ENCODE assay signal across 21 cellular contexts in the genomic region with DNA sequence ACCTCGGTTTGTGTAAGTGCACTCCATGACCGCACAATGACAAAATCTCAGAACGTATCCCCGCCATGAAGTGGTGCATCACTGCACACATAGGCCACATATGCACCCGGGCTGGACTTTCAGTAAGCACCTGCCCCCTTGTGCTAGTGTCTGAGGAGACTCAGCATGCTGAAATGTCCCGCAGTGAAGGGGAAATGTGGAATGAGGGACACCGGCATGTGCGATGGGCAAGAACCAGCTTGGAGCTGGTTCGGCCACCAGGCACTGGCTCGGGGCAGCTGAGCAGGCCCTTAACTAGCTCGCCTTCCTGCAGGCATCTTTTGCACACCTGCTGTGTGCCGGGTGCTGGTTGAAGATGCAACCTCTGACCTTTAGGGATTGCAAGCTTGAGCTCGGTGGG. TPM values are rescaled to one million over a fixed set of nuclear protein-coding genes. Genes with fewer than 3 reads are reported as not detected.
DNase-seq lines count a peak whose midpoint lies in the region; ATAC-seq lines count a peak whose summit lies in the region.
"Had no signal": no experiment of that assay in that cellular context is flagged by ENCODE, and none has a peak within 500 bp of the region (broad histone marks: within the 10 kb centered on the region; RNA-seq: fewer than 3 reads in every experiment).

No MANE protein-coding gene starts in this region.

- no peak overlapping the region for H3K23ac ChIP-seq in mesendoderm (ENCODE audit: low read length)

- no peak overlapping the region for H2BK5ac ChIP-seq in mesendoderm (ENCODE audit: low read length)

- H3K27ac ChIP-seq in BLaER1 treated with 17β-estradiol and CSF1 and Interleukin-3, amounts not matched to agents 10 nM and 100 nM, result no peak overlapping the region
- no peak overlapping the region for H3K27ac ChIP-seq in mesendoderm (ENCODE audit: low read depth, low read length)
- H3K27ac ChIP-seq: C4-2B, GM23248, KMS-11 had no signal

- no peaks in the 10 kb centered on the region for H3K36me3 Mint-ChIP-seq in stimulated activated memory B cell treated with anti-CD40 and anti-IgM and Interleukin-4, amounts not matched to agents 10 μg/mL and 1 μg/mL and 100 μg/mL, for 72 hours
- H3K36me3 Mint-ChIP-seq: CD8-positive, alpha-beta memory T cell had no signal

- H3K27me3 ChIP-seq in BLaER1 treated with 17β-estradiol and CSF1 and Interleukin-3, amounts not matched to agents 10 nM and 100 nM, result peaks cover 0 to 16% (median 0%) of the 10 kb centered on the region in 11 experiments; a peak in 3 of 22 replicates
- H3K27me3 ChIP-seq in NT2/D1 (ENCODE audit: insufficient read depth, insufficient read length) (no peaks in the 10 kb centered on the region), mesendoderm (ENCODE audit: insufficient read depth, low read length, poor library complexity) (no peaks in the 10 kb centered on the region)

- H2AK5ac ChIP-seq in mesendoderm (ENCODE audit: low read length), result peak overlapping the region; percentile 27

- no peak overlapping the region for H4K5ac ChIP-seq in mesendoderm (ENCODE audit: low read length)

- no peaks in the 10 kb centered on the region for H3K9me3 Mint-ChIP-seq in stimulated activated memory B cell treated with anti-CD40 and anti-IgM and Interleukin-4, amounts not matched to agents 10 μg/mL and 1 μg/mL and 100 μg/mL, for 72 hours

- no peak overlapping the region for H3K4ac ChIP-seq in mesendoderm (ENCODE audit: low read depth, low read length)

- no peak overlapping the region for H3K4me3 ChIP-seq in BLaER1 treated with 17β-estradiol and CSF1 and Interleukin-3, amounts not matched to agents 10 nM and 100 nM
- H3K4me3 ChIP-seq in NT2/D1 (ENCODE audit: insufficient read length, low read depth) (no peak overlapping the region), mesendoderm (ENCODE audit: low read length) (no peak overlapping the region)
- H3K4me3 ChIP-seq: GM23248, HAP-1 had no signal

- DNase-seq in NT2/D1 (ENCODE audit: low read depth, low spot score), result no peak
- DNase-seq in mesendoderm, result no peak
- no peak for DNase-seq in Right ventricle myocardium inferior (ENCODE audit: missing footprints)
- DNase-seq: CD8-positive, alpha-beta memory T cell; GDM1; GM23248; NCI-H1092 treated with DMSO at 0.1 percent for 48 hours; NCI-H1436 treated with DMSO at 0.1 percent for 48 hours; NCI-H1930; NCI-H345; NCI-H524; NCI-H774; NK-92 treated with Interleukin-12 subunit alpha and Interleukin-12 subunit beta, amount 100 ng/mL, for 24 hours; Right ventricle myocardium superior had no signal

- H4K8ac ChIP-seq in mesendoderm (ENCODE audit: low read depth, low read length), result no peak overlapping the region

- peak overlapping the region; percentile 43 to 96 (median 62); a peak in 19 of 22 replicates for H3K4me2 ChIP-seq in BLaER1 treated with 17β-estradiol and CSF1 and Interleukin-3, amounts not matched to agents 10 nM and 100 nM
- H3K4me2 ChIP-seq in mesendoderm (ENCODE audit: low read length), result no peak overlapping the region
- H3K4me2 ChIP-seq: KMS-11 had no signal

- H3K36me3 ChIP-seq in BLaER1 treated with 17β-estradiol and CSF1 and Interleukin-3, amounts not matched to agents 10 nM and 100 nM, result no peaks in the 10 kb centered on the region
- H3K36me3 ChIP-seq in NT2/D1 (ENCODE audit: insufficient read depth, insufficient read length, low read length) (no peaks in the 10 kb centered on the region), mesendoderm (ENCODE audit: control insufficient read depth, insufficient read depth, low read length) (no peaks in the 10 kb centered on the region)
- H3K36me3 ChIP-seq: HAP-1 had no signal

- no peak overlapping the region for H3K9ac ChIP-seq in BLaER1 treated with 17β-estradiol and CSF1 and Interleukin-3, amounts not matched to agents 10 nM and 100 nM
- H3K9ac ChIP-seq in NT2/D1 (ENCODE audit: insufficient read length, low read depth) (peak overlapping the region; percentile 34), mesendoderm (ENCODE audit: low read length) (no peak overlapping the region)
- H3K9ac ChIP-seq: GM23248, KMS-11 had no signal

- H3K18ac ChIP-seq in mesendoderm (ENCODE audit: low read length), result no peak overlapping the region

- no peaks in the 10 kb centered on the region for H3K27me3 Mint-ChIP-seq in stimulated activated memory B cell treated with anti-CD40 and anti-IgM and Interleukin-4, amounts not matched to agents 10 μg/mL and 1 μg/mL and 100 μg/mL, for 72 hours
- H3K27me3 Mint-ChIP-seq: CD8-positive, alpha-beta memory T cell had no signal

- no peak for ATAC-seq in stimulated activated memory B cell treated with anti-CD40 and anti-IgM and Interleukin-4, amounts not matched to agents 10 μg/mL and 1 μg/mL and 100 μg/mL, for 72 hours
- ATAC-seq in GM19324 (IDR thresholded peaks at IDR 0.05; ENCODE audit: low FRiP score, unreplicated experiment), result no peak
- ATAC-seq in GM18511 (IDR thresholded peaks at IDR 0.05; ENCODE audit: unreplicated experiment), result no peak
- no peak for ATAC-seq in Right ventricle myocardium inferior

- intact Hi-C loops in Right ventricle myocardium inferior (cut with DNase I), result no loop called here

- peak overlapping the region; percentile 63 for H3K27ac Mint-ChIP-seq in stimulated activated memory B cell treated with anti-CD40 and anti-IgM and Interleukin-4, amounts not matched to agents 10 μg/mL and 1 μg/mL and 100 μg/mL, for 72 hours
- H3K27ac Mint-ChIP-seq: CD8-positive, alpha-beta memory T cell had no signal

- H3K79me2 ChIP-seq in mesendoderm (ENCODE audit: control insufficient read depth, insufficient read depth, low read length), result no peaks in the 10 kb centered on the region

- no peak overlapping the region for H2BK120ac ChIP-seq in mesendoderm (ENCODE audit: low read depth, low read length)

- H3K4me1 ChIP-seq in BLaER1 treated with 17β-estradiol and CSF1 and Interleukin-3, amounts not matched to agents 10 nM and 100 nM, result peaks cover 66 to 76% (median 72%) of the 10 kb centered on the region in 10 experiments
- H3K4me1 ChIP-seq in NT2/D1 (ENCODE audit: insufficient read depth, insufficient read length) (peaks cover 17% of the 10 kb centered on the region), mesendoderm (ENCODE audit: control insufficient read depth, low read depth, low read length) (peaks cover 5% of the 10 kb centered on the region)

- H2BK15ac ChIP-seq in mesendoderm (replicated peaks; ENCODE audit: low read depth), result no peak overlapping the region

- H3K56ac ChIP-seq in mesendoderm (ENCODE audit: low read length), result peak overlapping the region; percentile 22

- no CpG with 5 or more reads among the region's 13 CpGs for WGBS in mesendoderm (ENCODE audit: extremely low coverage, insufficient coverage, low lambda C conversion rate)

- no peaks in the 10 kb centered on the region for H4K20me1 ChIP-seq in BLaER1 treated with 17β-estradiol and CSF1 and Interleukin-3, amounts not matched to agents 10 nM and 100 nM

- H3K79me1 ChIP-seq in mesendoderm (ENCODE audit: low read length), result no peaks in the 10 kb centered on the region

- peaks cover 0 to 8% (median 0%) of the 10 kb centered on the region in 11 experiments; a peak in 4 of 22 replicates for H3K9me3 ChIP-seq in BLaER1 treated with 17β-estradiol and CSF1 and Interleukin-3, amounts not matched to agents 10 nM and 100 nM (replicated peaks in 1 of 11)
- no peaks in the 10 kb centered on the region; the same call in 1 of the 2 replicates for H3K9me3 ChIP-seq in NT2/D1 (ENCODE audit: insufficient read depth, low read length)
- H3K9me3 ChIP-seq: HAP-1 had no signal

- peaks cover 61% of the 10 kb centered on the region for H3K4me1 Mint-ChIP-seq in stimulated activated memory B cell treated with anti-CD40 and anti-IgM and Interleukin-4, amounts not matched to agents 10 μg/mL and 1 μg/mL and 100 μg/mL, for 72 hours
- H3K4me1 Mint-ChIP-seq: CD8-positive, alpha-beta memory T cell had no signal

- no peak overlapping the region for H3K4me3 Mint-ChIP-seq in stimulated activated memory B cell treated with anti-CD40 and anti-IgM and Interleukin-4, amounts not matched to agents 10 μg/mL and 1 μg/mL and 100 μg/mL, for 72 hours
- H3K4me3 Mint-ChIP-seq: CD8-positive, alpha-beta memory T cell had no signal

RNA-seq across cellular contexts. Expression of gene TNS3, which starts 49.8 kb away (rescaled TPM):
- polyA plus RNA-seq in mesendoderm (2013, experiment 1 of 2), result 7.2 TPM
- polyA plus RNA-seq in mesendoderm (2013, experiment 2 of 2), result 7.8 TPM
- total RNA-seq in Right ventricle myocardium inferior, result 44.8 TPM
- polyA plus RNA-seq: CD8-positive, alpha-beta memory T cell had no signal
